Comparison of ENCODE assay signal across 26 cellular contexts in genomic region chr3:133709139-133709538, GRCh38.
"Had no signal": no experiment of that assay in that cellular context is flagged by ENCODE, and none has a peak within 500 bp of the region (broad histone marks: within the 10 kb centered on the region; RNA-seq: fewer than 3 reads in every experiment).

No MANE protein-coding gene starts in this region.

- ATAC-seq: activated CD4-positive, alpha-beta T cell treated with anti-CD3 and anti-CD28 coated beads for 36 hours; activated CD8-positive, alpha-beta T cell treated with anti-CD3 and anti-CD28 coated beads for 36 hours; activated T-cell treated with anti-CD3 and anti-CD28 coated beads, Interleukin-2, amount 50 U/mL, for 4 hours; activated T-helper 17 cell treated with anti-CD3 and anti-CD28 coated beads, Interleukin-2, amount 50 U/mL, for 72 hours; esophagus mucosa; foreskin keratinocyte; gastrocnemius medialis; heart left ventricle had no signal

- DNase-seq: activated CD4-positive, alpha-beta T cell treated with anti-CD3 and anti-CD28 coated beads for 36 hours; activated CD4-positive, alpha-beta T cell treated with anti-CD3 and anti-CD28 coated beads, Interleukin-2, amount 10 ng/mL, durations not matched to agents 7 days and 5 days; activated CD4-positive, alpha-beta T cell treated with anti-CD3 and anti-CD28 coated beads, Interleukin-2, amount 50 U/mL, for 48 hours; activated CD4-positive, CD25-positive, alpha-beta regulatory T cell; activated CD4-positive, CD25-positive, alpha-beta regulatory T cell treated with anti-CD3 and anti-CD28 coated beads, Interleukin-2, amount 50 U/mL, for 72 hours; activated CD8-positive, alpha-beta memory T cell treated with anti-CD3 and anti-CD28 coated beads for 24 hours; activated CD8-positive, alpha-beta T cell treated with anti-CD3 and anti-CD28 coated beads for 36 hours; activated effector memory CD4-positive, alpha-beta T cell treated with Interleukin-2 at 50 U/mL for 16 hours; activated gamma-delta T cell treated with Interleukin-2 at 50 U/mL for 16 hours; activated naive CD4-positive, alpha-beta T cell treated with anti-CD3 and anti-CD28 coated beads, Interleukin-2, amount 50 U/mL, for 16 hours; activated naive CD4-positive, alpha-beta T cell treated with Interleukin-2 at 50 U/mL for 16 hours; activated T-cell treated with anti-CD3 and anti-CD28 coated beads, Interleukin-2, amount 50 U/mL, for 4 hours; amniotic stem cell; anterior cingulate cortex; brain microvascular endothelial cell; dorsolateral prefrontal cortex; effector memory CD4-positive, alpha-beta T cell; foreskin keratinocyte; gastrocnemius medialis; glutamatergic neuron; heart left ventricle; hypothalamus had no signal

- H3K4me1 ChIP-seq: foreskin keratinocyte, gastrocnemius medialis, heart left ventricle had no signal

- H3K27ac ChIP-seq: brain microvascular endothelial cell, coronary artery, dorsolateral prefrontal cortex, foreskin keratinocyte, gastrocnemius medialis, heart left ventricle had no signal

- H3K9me3 ChIP-seq: gastrocnemius medialis, heart left ventricle had no signal

- H3K36me3 ChIP-seq: brain microvascular endothelial cell, gastrocnemius medialis, heart left ventricle had no signal

- H3K4me3 ChIP-seq: coronary artery, dorsolateral prefrontal cortex, gastrocnemius medialis, heart left ventricle had no signal

- H3K27me3 ChIP-seq: dorsolateral prefrontal cortex, gastrocnemius medialis, heart left ventricle had no signal

- FAIRE-seq: astrocyte had no signal
